In genomic region chr10:7506571-7506970, GRCh38 we compare ENCODE assay signal across 22 cellular contexts.
DNase-seq lines count a peak whose midpoint lies in the region; ATAC-seq and TF ChIP-seq lines count a peak whose summit lies in the region.
"Had no signal": no experiment of that assay in that cellular context is flagged by ENCODE, and none has a peak within 500 bp of the region (broad histone marks: within the 10 kb centered on the region; RNA-seq: fewer than 3 reads in every experiment).

No MANE protein-coding gene starts in this region.

- POLR2A ChIA-PET in activated CD4-positive, alpha-beta T cell treated with anti-CD3 and anti-CD28 coated beads, Interleukin-2, amount 10 ng/mL, durations not matched to agents 7 days and 5 days (lab: Charles Lee), result no interaction called here

- CTCF ChIA-PET in activated CD4-positive, alpha-beta T cell treated with anti-CD3 and anti-CD28 coated beads, Interleukin-2, amount 10 ng/mL, durations not matched to agents 7 days and 5 days (lab: Charles Lee), result interaction anchor here (0.8 to 1.2 kb wide), 2 partner anchors 14 to 18 kb away, joined by 3 to 6 read pairs; no protein-coding TSS in a partner anchor

- peak; percentile 46 for ATAC-seq in GM18861 (IDR thresholded peaks at IDR 0.05; ENCODE audit: unreplicated experiment)
- ATAC-seq in activated T-helper 17 cell treated with anti-CD3 and anti-CD28 coated beads, Interleukin-2, amount 50 U/mL, for 72 hours (replicated peaks), result no peak
- ATAC-seq in natural killer cell, result no peak
- ATAC-seq in GM18909 (IDR thresholded peaks at IDR 0.05; ENCODE audit: poor library complexity, unreplicated experiment), result no peak
- no peak for ATAC-seq in GM21825 (IDR thresholded peaks at IDR 0.05; ENCODE audit: unreplicated experiment)
- ATAC-seq: A549; activated T-cell treated with anti-CD3 and anti-CD28 coated beads, Interleukin-2, amount 50 U/mL, for 72 hours; heart right ventricle had no signal

- peaks cover 56% of the 10 kb centered on the region for H3K4me1 Mint-ChIP-seq in activated CD4-positive, alpha-beta T cell treated with anti-CD3 and anti-CD28 coated beads, Interleukin-2, amount 10 ng/mL, durations not matched to agents 7 days and 5 days
- peaks cover 29% of the 10 kb centered on the region for H3K4me1 Mint-ChIP-seq in activated T-helper 17 cell treated with anti-CD3 and anti-CD28 coated beads, Interleukin-2, amount 50 U/mL, for 72 hours
- peaks cover 49 to 62% of the 10 kb centered on the region in 2 donors for H3K4me1 Mint-ChIP-seq in natural killer cell

- DNase-seq in activated CD4-positive, alpha-beta T cell treated with anti-CD3 and anti-CD28 coated beads, Interleukin-2, amount 10 ng/mL, durations not matched to agents 7 days and 5 days, result no peak
- DNase-seq in activated CD4-positive, alpha-beta T cell treated with anti-CD3 and anti-CD28 coated beads, Interleukin-2, amount 50 U/mL, for 1 hour, result no peak
- DNase-seq in natural killer cell, result no peak
- DNase-seq in CD1c-positive myeloid dendritic cell (ENCODE audit: extremely low spot score), result no peak
- DNase-seq: activated CD4-positive, alpha-beta T cell treated with anti-CD3 and anti-CD28 coated beads, Interleukin-2, amount 50 U/mL, for 4 hours; activated T-cell treated with anti-CD3 and anti-CD28 coated beads, Interleukin-2, amount 50 U/mL, for 72 hours; amygdala; BE2C; H7; heart right ventricle; NCI-H187; NCI-H226; NCI-H82; OCI-M1; Right ventricle myocardium superior; stimulated activated CD8-positive, alpha-beta memory T cell treated with anti-CD3 and anti-CD28 coated beads, Interleukin-4, amount 100 ng/mL, for 48 hours; uterus had no signal

- no peak for TF ChIP-seq CTCF in natural killer cell (IDR thresholded peaks at IDR 0.05)

- peaks cover 49% of the 10 kb centered on the region for H3K36me3 Mint-ChIP-seq in activated CD4-positive, alpha-beta T cell treated with anti-CD3 and anti-CD28 coated beads, Interleukin-2, amount 10 ng/mL, durations not matched to agents 7 days and 5 days (ENCODE audit: low read depth)
- no peaks in the 10 kb centered on the region for H3K36me3 Mint-ChIP-seq in activated T-helper 17 cell treated with anti-CD3 and anti-CD28 coated beads, Interleukin-2, amount 50 U/mL, for 72 hours (ENCODE audit: low read depth)
- H3K36me3 Mint-ChIP-seq in natural killer cell, result peaks cover 8% of the 10 kb centered on the region

- H3K27ac Mint-ChIP-seq in activated CD4-positive, alpha-beta T cell treated with anti-CD3 and anti-CD28 coated beads, Interleukin-2, amount 10 ng/mL, durations not matched to agents 7 days and 5 days, result peak overlapping the region; percentile 86
- peak overlapping the region; percentile 91 for H3K27ac Mint-ChIP-seq in activated T-helper 17 cell treated with anti-CD3 and anti-CD28 coated beads, Interleukin-2, amount 50 U/mL, for 72 hours
- H3K27ac Mint-ChIP-seq in natural killer cell, result peak overlapping the region; percentile 3 to 87

- no peaks in the 10 kb centered on the region for H3K27me3 Mint-ChIP-seq in activated CD4-positive, alpha-beta T cell treated with anti-CD3 and anti-CD28 coated beads, Interleukin-2, amount 10 ng/mL, durations not matched to agents 7 days and 5 days
- H3K27me3 Mint-ChIP-seq in activated T-helper 17 cell treated with anti-CD3 and anti-CD28 coated beads, Interleukin-2, amount 50 U/mL, for 72 hours, result no peaks in the 10 kb centered on the region
- no peaks in the 10 kb centered on the region for H3K27me3 Mint-ChIP-seq in natural killer cell (ENCODE audit: low read depth in 2 of 2)

- H3K9me3 Mint-ChIP-seq in activated CD4-positive, alpha-beta T cell treated with anti-CD3 and anti-CD28 coated beads, Interleukin-2, amount 10 ng/mL, durations not matched to agents 7 days and 5 days, result peaks cover 44% of the 10 kb centered on the region
- H3K9me3 Mint-ChIP-seq in activated T-helper 17 cell treated with anti-CD3 and anti-CD28 coated beads, Interleukin-2, amount 50 U/mL, for 72 hours, result peaks cover 20% of the 10 kb centered on the region
- H3K9me3 Mint-ChIP-seq in natural killer cell, result peaks cover 0 to 5% of the 10 kb centered on the region in 2 donors

- intact Hi-C loops in natural killer cell (cut with micrococcal nuclease), result no loop called here

- H3K4me3 Mint-ChIP-seq in activated CD4-positive, alpha-beta T cell treated with anti-CD3 and anti-CD28 coated beads, Interleukin-2, amount 10 ng/mL, durations not matched to agents 7 days and 5 days, result no peak overlapping the region
- H3K4me3 Mint-ChIP-seq in activated T-helper 17 cell treated with anti-CD3 and anti-CD28 coated beads, Interleukin-2, amount 50 U/mL, for 72 hours, result peak overlapping the region; percentile 58
- peak overlapping the region; percentile 21 for H3K4me3 Mint-ChIP-seq in natural killer cell
